ENCODE assay signal across 8 cellular contexts in the genomic region with DNA sequence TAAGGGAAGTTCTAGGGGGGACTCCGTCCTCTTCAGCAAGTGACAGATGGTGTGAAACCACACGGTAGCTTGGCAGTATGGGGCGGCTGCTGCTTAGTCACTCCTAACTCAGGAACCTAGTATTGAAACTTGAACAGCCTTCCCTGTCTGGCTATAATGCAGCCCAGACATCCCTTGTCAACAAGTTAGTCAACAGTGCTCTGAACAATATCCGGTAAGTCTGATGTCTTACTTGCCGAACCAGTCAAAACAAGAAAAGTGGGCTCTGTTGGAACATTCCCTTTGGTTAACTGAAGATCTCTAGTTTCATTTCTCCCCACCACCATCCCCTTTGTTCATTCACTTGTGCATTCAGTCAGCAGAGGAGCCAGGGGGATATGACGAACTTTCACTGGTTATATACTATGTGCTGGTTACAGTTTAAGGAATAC. TPM values are rescaled to one million over a fixed set of nuclear protein-coding genes. Genes with fewer than 3 reads are reported as not detected.
DNase-seq lines count a peak whose midpoint lies in the region; ATAC-seq and TF ChIP-seq lines count a peak whose summit lies in the region.

No MANE protein-coding gene starts in this region.

- no peaks in the 10 kb centered on the region for H3K9me3 ChIP-seq in upper lobe of right lung

- no peaks in the 10 kb centered on the region for H3K9me3 Mint-ChIP-seq in chondrocyte (ENCODE audit: low read depth)

- no peaks in the 10 kb centered on the region for H3K36me3 Mint-ChIP-seq in chondrocyte (ENCODE audit: low read depth)

- H3K4me1 Mint-ChIP-seq in chondrocyte (ENCODE audit: low read depth), result peaks cover 18% of the 10 kb centered on the region

- POLR2A ChIA-PET in RWPE1 (lab: Yijun Ruan, JAX; ENCODE audit: low non-redundant PET), result interaction anchor here (0.7 kb wide), 1 partner anchor 1352 kb away, joined by 3 read pairs; a partner anchor contains a TSS

- H3K27me3 ChIP-seq in upper lobe of right lung, result no peaks in the 10 kb centered on the region

- TF ChIP-seq CTCF in RWPE1 (conservative IDR thresholded peaks at IDR 0.05; ENCODE audit: low read depth) (no peak), chondrocyte (IDR thresholded peaks at IDR 0.05) (no peak), upper lobe of right lung (IDR thresholded peaks at IDR 0.05) (no peak)

- no peaks in the 10 kb centered on the region for H3K4me1 ChIP-seq in upper lobe of right lung

- no peak overlapping the region for H3K4me3 ChIP-seq in upper lobe of right lung

- CTCF ChIA-PET in RWPE1 (lab: Yijun Ruan, JAX), result no interaction called here

- no peaks in the 10 kb centered on the region for H3K36me3 ChIP-seq in upper lobe of right lung

- H3K27ac Mint-ChIP-seq in chondrocyte (ENCODE audit: unreplicated experiment), result peak overlapping the region; percentile 17

- peaks cover 5% of the 10 kb centered on the region for H3K27me3 Mint-ChIP-seq in chondrocyte (ENCODE audit: low read depth)

- no peak overlapping the region for H3K4me3 Mint-ChIP-seq in chondrocyte (ENCODE audit: unreplicated experiment)

- DNase-seq in RWPE1 (ENCODE audit: low spot score) (peak; percentile 61), chondrocyte (ENCODE audit: low spot score) (no peak), upper lobe of right lung (no peak), NCI-H146 treated with DMSO at 0.1 percent for 48 hours (lab: John Stamatoyannopoulos, UW; ENCODE audit: unreplicated experiment) (no peak), HUDEP-2 (lab: John Stamatoyannopoulos, UW; ENCODE audit: unreplicated experiment in 76 of 76) (no peak), T1000 (lab: John Stamatoyannopoulos, UW) (no peak)

- intact Hi-C loops in upper lobe of right lung (cut with DNase I), result no loop called here

- H3K27ac ChIP-seq in RWPE1, result peak overlapping the region; percentile 58; the same call in 1 of the 2 replicates
- no peak overlapping the region for H3K27ac ChIP-seq in upper lobe of right lung

- peak; percentile 99 for ATAC-seq in GM18870 (IDR thresholded peaks at IDR 0.05; ENCODE audit: unreplicated experiment)
- peak; percentile 97 for ATAC-seq in HG02884 (IDR thresholded peaks at IDR 0.05; ENCODE audit: unreplicated experiment)
- peak; percentile 27 for ATAC-seq in upper lobe of right lung

RNA-seq across cellular contexts. Expression of a gene that starts 18.7 kb away (rescaled TPM):
- total RNA-seq in chondrocyte (not detected in 3 replicates), upper lobe of right lung (not detected)

Comparison
In these comparisons a context has a peak if more than half of its experiments do, and no peak if none do; other contexts are left out.
1. ATAC-seq: peak in every context shown above with its lines; median percentile 99 in GM18870; 97 in HG02884; 27 in upper lobe of right lung.